8 cellular contexts compared by ENCODE assay signal in the genomic region with DNA sequence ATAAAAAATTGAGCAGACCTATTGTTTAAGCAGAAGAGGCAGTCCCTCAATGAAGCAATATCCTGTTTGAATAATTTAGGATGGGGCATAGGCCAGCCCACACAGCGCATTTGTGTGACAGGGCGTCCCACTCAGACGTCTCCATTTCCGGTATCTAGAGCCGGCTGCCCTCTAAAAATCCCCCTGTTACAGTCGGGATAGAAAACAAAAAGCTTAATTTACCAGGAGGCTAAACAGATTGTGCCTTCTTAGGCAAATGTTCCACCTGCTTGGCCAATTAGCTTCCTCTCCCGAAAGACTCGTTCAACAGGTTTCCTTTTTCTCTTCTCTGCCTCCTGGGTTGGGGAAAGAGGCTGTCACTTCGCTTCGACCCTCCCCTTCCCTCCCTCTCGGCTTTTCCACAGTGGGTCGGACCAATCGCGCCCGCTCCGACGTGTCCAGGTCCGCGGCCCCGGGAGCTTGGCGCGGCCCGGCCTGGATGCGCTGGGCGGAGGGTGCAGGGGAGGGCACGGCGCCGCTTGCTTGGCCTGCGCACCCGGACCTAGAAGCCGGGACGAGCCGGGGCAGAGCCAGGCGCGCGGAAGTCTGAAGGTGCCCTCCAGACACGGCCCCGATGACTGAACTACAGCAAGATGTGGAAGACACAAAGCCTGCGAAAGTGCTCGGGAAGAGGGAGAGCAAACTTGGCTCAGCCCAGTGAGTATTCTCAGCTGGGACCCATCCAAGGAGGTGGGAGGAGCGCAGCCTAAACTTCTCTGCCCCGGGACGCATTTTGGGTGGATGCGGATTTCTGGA. TPM values are rescaled to one million over a fixed set of nuclear protein-coding genes. Genes with fewer than 3 reads are reported as not detected.
A peak's percentile ranks its signal among the peaks of the same experiment; 100 is the strongest.
DNase-seq lines count a peak whose midpoint lies in the region; ATAC-seq and TF ChIP-seq lines count a peak whose summit lies in the region.

A gene with protein sequence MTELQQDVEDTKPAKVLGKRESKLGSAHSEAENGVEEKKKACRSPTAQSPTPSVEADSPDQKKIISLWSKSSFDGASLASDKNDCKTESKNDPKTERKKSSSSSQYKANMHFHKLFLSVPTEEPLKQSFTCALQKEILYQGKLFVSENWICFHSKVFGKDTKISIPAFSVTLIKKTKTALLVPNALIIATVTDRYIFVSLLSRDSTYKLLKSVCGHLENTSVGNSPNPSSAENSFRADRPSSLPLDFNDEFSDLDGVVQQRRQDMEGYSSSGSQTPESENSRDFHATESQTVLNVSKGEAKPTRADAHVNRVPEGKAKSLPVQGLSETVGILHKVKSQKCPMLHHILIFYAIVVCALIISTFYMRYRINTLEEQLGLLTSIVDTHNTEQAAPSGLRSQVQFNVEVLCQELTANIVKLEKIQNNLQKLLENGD (plus strand): TSS at position 416 of the 795 bp plus-strand sequence. CDS start 198 bp downstream, at position 614.

- 0% methylated on average over 14 to 40 of the region's 44 CpGs for WGBS in upper lobe of left lung, 2 donors

- peak in 3 of 4 donors; percentile 63 to 94 (median 69) for TF ChIP-seq POLR2A in upper lobe of left lung (IDR thresholded peaks at IDR 0.05)

- H3K36me3 Mint-ChIP-seq in T-cell = peaks cover 3% of the 10 kb centered on the region

- H3K27ac Mint-ChIP-seq in T-cell = peak within 1 kb of the TSS; percentile 83 to 91

- TF ChIP-seq EP300 in upper lobe of left lung (IDR thresholded peaks at IDR 0.05) = no peak

- ATAC-seq in GM21717 (IDR thresholded peaks at IDR 0.05; ENCODE audit: unreplicated experiment) (peak; percentile 93), T-cell (replicated peaks in 1 of 4) (peak; percentile 93 to 95 (median 94)), upper lobe of left lung (ENCODE audit: low FRiP score in 2 of 2) (peak; percentile 97 to 99)

- peak within 1 kb of the TSS; percentile 83 for H3K4me3 ChIP-seq in left ventricle myocardium inferior
- H3K4me3 ChIP-seq in upper lobe of left lung = peak within 1 kb of the TSS; percentile 32 to 69 (median 60)

- H3K9me3 ChIP-seq in KOPT-K1 (ENCODE audit: insufficient read depth, low read length, poor library complexity, severe bottlenecking) (no peaks in the 10 kb centered on the region), left ventricle myocardium inferior (replicated peaks) (no peaks in the 10 kb centered on the region), upper lobe of left lung (no peaks in the 10 kb centered on the region)

- TF ChIP-seq CTCF in left ventricle myocardium inferior (IDR thresholded peaks at IDR 0.05; ENCODE audit: borderline replicate concordance) = no peak
- no peak for TF ChIP-seq CTCF in upper lobe of left lung (IDR thresholded peaks at IDR 0.05)

- CTCF ChIA-PET in T-cell (lab: Charles Lee) = interaction anchor here (0.6 to 4.2 kb wide), 7 partner anchors 26 to 116 kb away, joined by 3 to 18 read pairs (median 5); no protein-coding TSS in a partner anchor

- no peaks in the 10 kb centered on the region for H3K9me3 Mint-ChIP-seq in T-cell

- H3K36me3 ChIP-seq in KOPT-K1 (ENCODE audit: insufficient read depth, low read length) (no peaks in the 10 kb centered on the region), left ventricle myocardium inferior (peaks cover 11% of the 10 kb centered on the region), upper lobe of left lung (no peaks in the 10 kb centered on the region)

- peaks cover 54% of the 10 kb centered on the region for H3K4me1 ChIP-seq in left ventricle myocardium inferior
- peaks cover 0 to 22% (median 12%) of the 10 kb centered on the region in 4 donors for H3K4me1 ChIP-seq in upper lobe of left lung

- peaks cover 33 to 38% (median 35%) of the 10 kb centered on the region in 3 donors for H3K4me1 Mint-ChIP-seq in T-cell

- H3K27ac ChIP-seq in KOPT-K1 (ENCODE audit: low read depth, low read length, poor library complexity, severe bottlenecking) (peak within 1 kb of the TSS; percentile 49), left ventricle myocardium inferior (replicated peaks) (peak within 1 kb of the TSS; percentile 98), upper lobe of left lung (peak within 1 kb of the TSS; percentile 83 to 91 (median 88))

- POLR2A ChIA-PET in T-cell (lab: Charles Lee) = interaction anchor here (0.6 to 2.6 kb wide), 5 partner anchors 23 to 120 kb away, joined by 3 to 38 read pairs (median 7); no protein-coding TSS in a partner anchor

- DNase-seq in DMS53 treated with DMSO at 0.1 percent for 48 hours (lab: John Stamatoyannopoulos, UW; ENCODE audit: unreplicated experiment) (peak; percentile 89), T-cell (peak; percentile 36 to 83 (median 70)), amniotic stem cell (lab: John Stamatoyannopoulos, UW) (peak; percentile 75), left ventricle myocardium inferior (peak; percentile 85), posterior vena cava (ENCODE audit: low spot score) (peak; percentile 94), upper lobe of left lung (peak; percentile 87 to 94)

- H3K27me3 ChIP-seq in left ventricle myocardium inferior (ENCODE audit: low read depth) = no peaks in the 10 kb centered on the region
- no peaks in the 10 kb centered on the region for H3K27me3 ChIP-seq in upper lobe of left lung

- H3K27me3 Mint-ChIP-seq in T-cell = no peaks in the 10 kb centered on the region

- H3K4me3 Mint-ChIP-seq in T-cell = peak within 1 kb of the TSS; percentile 85 to 88 (median 87)

- intact Hi-C loops in left ventricle myocardium inferior (cut with micrococcal nuclease) (no loop called here), posterior vena cava (cut with DNase I) (loop anchor here in 1 of 2 donors (10.0 kb wide), 2 partner anchors 52 to 58 kb away; no protein-coding TSS in a partner anchor)

RNA-seq across cellular contexts. Expression of the gene that starts here (rescaled TPM):
- total RNA-seq in T-cell (10 to 100 TPM in 1 of 5 donors, 1 to 10 TPM in 4; 5.7 to 14.1 (median 6.0) TPM), left ventricle myocardium inferior (24.6 TPM), posterior vena cava (10 to 100 TPM; 20.9 to 21.0 TPM), upper lobe of left lung (10 to 100 TPM; 11.3 to 70.4 (median 17.7) TPM)

Comparison
In these comparisons a context has a peak if more than half of its experiments do, and no peak if none do; other contexts are left out.
1. Peak in every context shown above with its lines: DNase-seq, ATAC-seq, H3K4me3 ChIP-seq and H3K27ac ChIP-seq.